In genomic region chr1:42266253-42267135, GRCh38 we compare ENCODE assay signal across 11 cellular contexts.
A peak's percentile ranks its signal among the peaks of the same experiment; 100 is the strongest.
DNase-seq lines count a peak whose midpoint lies in the region; ATAC-seq and TF ChIP-seq lines count a peak whose summit lies in the region.
"Had no signal": no experiment of that assay in that cellular context is flagged by ENCODE, and none has a peak within 500 bp of the region (broad histone marks: within the 10 kb centered on the region; RNA-seq: fewer than 3 reads in every experiment).

No MANE protein-coding gene starts in this region.

- H3K9me2 ChIP-seq in HCT116 (ENCODE audit: insufficient read depth) = no peaks in the 10 kb centered on the region

- peak; percentile 49 for ATAC-seq in HCT116
- ATAC-seq in T-helper 17 cell = no peak
- no peak for ATAC-seq in stimulated activated naive B cell treated with anti-CD40 and anti-IgM and Interleukin-4, amounts not matched to agents 10 μg/mL and 1 μg/mL and 100 μg/mL, for 72 hours (replicated peaks)

- TF ChIP-seq RAD21 in HCT116 (IDR thresholded peaks at IDR 0.05; ENCODE audit: low read depth) = no peak

- peaks cover 0 to 4% of the 10 kb centered on the region in 2 experiments; a peak in 1 of 4 replicates for H3K36me3 ChIP-seq in HCT116 (ENCODE audit: control insufficient read depth in 1 of 2, insufficient read depth in 2 of 2, low read length in 2 of 2)

- H4K20me1 ChIP-seq in HCT116 (ENCODE audit: insufficient read depth) = peaks cover 17% of the 10 kb centered on the region

- TF ChIP-seq CTCF in C4-2B (conservative IDR thresholded peaks at IDR 0.05) (peak; percentile 32), HCT116 (IDR thresholded peaks at IDR 0.05 in 2 of 3, conservative IDR thresholded peaks at IDR 0.05 in 1 of 3; ENCODE audit: borderline replicate concordance in 1 of 3, insufficient read depth in 1 of 3, low read depth in 2 of 3, low read length in 2 of 3) (peak in 2 of 3 experiments; percentile 13 to 28; a peak in 3 of 6 replicates)

- peaks cover 14 to 15% of the 10 kb centered on the region in 2 experiments; a peak in 3 of 4 replicates for H3K4me1 ChIP-seq in HCT116 (ENCODE audit: control insufficient read depth in 1 of 2, insufficient read depth in 2 of 2, low read length in 2 of 2)

- RAD21 ChIA-PET in HCT116 (lab: Charles Lee; ENCODE audit: low non-redundant PET in 1 of 2, low total read pairs in 2 of 2, uncharacterized antibody in 2 of 2, unreplicated experiment in 2 of 2) = no interaction called here

- H3K36me3 Mint-ChIP-seq in T-helper 17 cell (ENCODE audit: low read depth) = peaks cover 11% of the 10 kb centered on the region
- peaks cover 12 to 31% of the 10 kb centered on the region in 2 donors for H3K36me3 Mint-ChIP-seq in stimulated activated naive B cell treated with anti-CD40 and anti-IgM and Interleukin-4, amounts not matched to agents 10 μg/mL and 1 μg/mL and 100 μg/mL, for 72 hours

- no peaks in the 10 kb centered on the region for H3K27me3 ChIP-seq in HCT116 (ENCODE audit: insufficient read depth, low read length)

- POLR2A ChIA-PET in HCT116 (lab: Charles Lee) = no interaction called here

- CTCF ChIA-PET in HCT116 (lab: Charles Lee) = no interaction called here

- no TSS peak for BruUV-seq in HCT116 (replicated peaks; lab: Mats Ljungman, UMichigan)

- TF ChIP-seq POLR2A in HCT116 (IDR thresholded peaks at IDR 0.05; ENCODE audit: borderline replicate concordance, extremely low read depth, insufficient read depth, insufficient read length) = no peak

- no peaks in the 10 kb centered on the region for H3K27me3 Mint-ChIP-seq in T-helper 17 cell
- H3K27me3 Mint-ChIP-seq in stimulated activated naive B cell treated with anti-CD40 and anti-IgM and Interleukin-4, amounts not matched to agents 10 μg/mL and 1 μg/mL and 100 μg/mL, for 72 hours = no peaks in the 10 kb centered on the region

- peak overlapping the region; percentile 53 for H3K27ac Mint-ChIP-seq in T-helper 17 cell
- H3K27ac Mint-ChIP-seq in stimulated activated naive B cell treated with anti-CD40 and anti-IgM and Interleukin-4, amounts not matched to agents 10 μg/mL and 1 μg/mL and 100 μg/mL, for 72 hours = no peak overlapping the region

- intact Hi-C loops in HCT116 (cut with micrococcal nuclease) = no loop called here

- no peak overlapping the region for H3K4me3 Mint-ChIP-seq in T-helper 17 cell
- no peak overlapping the region for H3K4me3 Mint-ChIP-seq in stimulated activated naive B cell treated with anti-CD40 and anti-IgM and Interleukin-4, amounts not matched to agents 10 μg/mL and 1 μg/mL and 100 μg/mL, for 72 hours

- DNase-seq in HCT116 (ENCODE audit: low read depth, low spot score) (no peak), T-helper 17 cell (no peak), left kidney (ENCODE audit: low read depth, low spot score) (peak; percentile 66), NCI-H2227 treated with DMSO at 0.1 percent for 48 hours (lab: John Stamatoyannopoulos, UW) (no peak), NCI-H1048 (lab: John Stamatoyannopoulos, UW) (no peak)
- DNase-seq in stimulated activated CD4-positive, alpha-beta T cell treated with anti-CD3 and anti-CD28 coated beads, Interleukin-4, amount 100 ng/mL, for 24 hours = no peak
- no peak for DNase-seq in stimulated activated naive B cell treated with anti-CD40 and anti-IgM and Interleukin-4, amounts not matched to agents 10 μg/mL and 1 μg/mL and 100 μg/mL, for 72 hours
- DNase-seq: NCI-H1436 treated with DMSO at 0.1 percent for 48 hours, small intestine, T1000 had no signal

- peaks cover 54% of the 10 kb centered on the region for H3K4me1 Mint-ChIP-seq in T-helper 17 cell
- peaks cover 29 to 51% of the 10 kb centered on the region in 2 donors for H3K4me1 Mint-ChIP-seq in stimulated activated naive B cell treated with anti-CD40 and anti-IgM and Interleukin-4, amounts not matched to agents 10 μg/mL and 1 μg/mL and 100 μg/mL, for 72 hours

- peaks cover 99% of the 10 kb centered on the region for H3K79me2 ChIP-seq in HCT116 (ENCODE audit: insufficient read depth, low read length)

- H3K4me3 ChIP-seq in HCT116 (replicated peaks in 1 of 2; ENCODE audit: low read depth in 1 of 2, low read length in 2 of 2) = no peak overlapping the region

- H3K9me3 ChIP-seq in HCT116 (ENCODE audit: control insufficient read depth in 1 of 2, insufficient read depth in 1 of 2, low read depth in 1 of 2, low read length in 2 of 2) = no peaks in the 10 kb centered on the region
- H3K9me3 ChIP-seq in T-helper 17 cell (ENCODE audit: control insufficient read depth, low read length, poor library complexity, severe bottlenecking) = no peaks in the 10 kb centered on the region

- no peaks in the 10 kb centered on the region for H3K9me3 Mint-ChIP-seq in stimulated activated naive B cell treated with anti-CD40 and anti-IgM and Interleukin-4, amounts not matched to agents 10 μg/mL and 1 μg/mL and 100 μg/mL, for 72 hours

- H3K4me2 ChIP-seq in HCT116 (ENCODE audit: low read length) = peak overlapping the region; percentile 6; the same call in 1 of the 2 replicates

- no peak overlapping the region for H3K9ac ChIP-seq in HCT116 (ENCODE audit: low read length)

- H3K27ac ChIP-seq in C4-2B = peak overlapping the region; percentile 26; the same call in 1 of the 2 replicates
- no peak overlapping the region for H3K27ac ChIP-seq in HCT116 (ENCODE audit: low read depth, low read length)

- no peak overlapping the region for H2AFZ ChIP-seq in HCT116 (ENCODE audit: low read depth, low read length, poor library complexity, severe bottlenecking)

TF ChIP-seq in HCT116, 20 proteins besides CTCF, POLR2A, EP300 and RAD21:
- no peak for TF ChIP-seq REST (IDR thresholded peaks at IDR 0.05; ENCODE audit: low read depth)
- TF ChIP-seq MAX (IDR thresholded peaks at IDR 0.05) = no peak
- TF ChIP-seq ZFX (IDR thresholded peaks at IDR 0.05) = no peak
- TF ChIP-seq SIN3A (IDR thresholded peaks at IDR 0.05; ENCODE audit: low read depth) = no peak
- no peak for TF ChIP-seq TCF7L2 (IDR thresholded peaks at IDR 0.05; ENCODE audit: borderline replicate concordance, extremely low read depth, insufficient read depth, insufficient read length)
- TF ChIP-seq EGR1 (IDR thresholded peaks at IDR 0.05; ENCODE audit: low read depth) = no peak
- TF ChIP-seq SRF (IDR thresholded peaks at IDR 0.05; ENCODE audit: low read depth) = no peak
- TF ChIP-seq ZNF274 (IDR thresholded peaks at IDR 0.05; ENCODE audit: low read depth, low read length) = no peak
- TF ChIP-seq CEBPB (IDR thresholded peaks at IDR 0.05; ENCODE audit: low read depth) = no peak
- no peak for TF ChIP-seq CBX3 (IDR thresholded peaks at IDR 0.05; ENCODE audit: low read depth)
